In genomic region chr10:34854147-34854601, GRCh38 we compare ENCODE assay signal across 10 cellular contexts. TPM values are rescaled to one million over a fixed set of nuclear protein-coding genes. Genes with fewer than 3 reads are reported as not detected.
DNase-seq lines count a peak whose midpoint lies in the region; ATAC-seq, FAIRE-seq and TF ChIP-seq lines count a peak whose summit lies in the region.
"Had no signal": no experiment of that assay in that cellular context is flagged by ENCODE, and none has a peak within 500 bp of the region (broad histone marks: within the 10 kb centered on the region; RNA-seq: fewer than 3 reads in every experiment).

No MANE protein-coding gene starts in this region.

- DNase-seq in HFF-Myc (ENCODE audit: extremely low read depth, low read depth), result peak; percentile 31
- peak in 6 of 7 donors; percentile 17 to 37 (median 31) for DNase-seq in adrenal gland
- peak; percentile 9 to 35 for DNase-seq in frontal cortex (ENCODE audit: low spot score in 2 of 2)
- no peak for DNase-seq in smooth muscle cell (lab: John Stamatoyannopoulos, UW; ENCODE audit: unreplicated experiment)
- no peak for DNase-seq in stimulated activated naive B cell treated with anti-CD40 and anti-IgM and Interleukin-4, amounts not matched to agents 10 μg/mL and 1 μg/mL and 100 μg/mL, for 72 hours
- DNase-seq in WTC11 (ENCODE audit: low spot score), result no peak
- DNase-seq in GM10248 (ENCODE audit: extremely low spot score), result no peak
- DNase-seq: activated T-cell treated with anti-CD3 and anti-CD28 coated beads, Interleukin-2, amount 50 U/mL, for 48 hours had no signal

- H3K4me3 ChIP-seq in HFF-Myc (replicated peaks; ENCODE audit: low read depth, low read length) (no peak overlapping the region), adrenal gland (peak overlapping the region in 1 of 4 donors; percentile 31), smooth muscle cell (no peak overlapping the region)
- H3K4me3 ChIP-seq: SK-N-MC had no signal

- no peaks in the 10 kb centered on the region for H3K4me1 Mint-ChIP-seq in stimulated activated naive B cell treated with anti-CD40 and anti-IgM and Interleukin-4, amounts not matched to agents 10 μg/mL and 1 μg/mL and 100 μg/mL, for 72 hours
- peaks cover 8% of the 10 kb centered on the region for H3K4me1 Mint-ChIP-seq in WTC11

- ATAC-seq in stimulated activated naive B cell treated with anti-CD40 and anti-IgM and Interleukin-4, amounts not matched to agents 10 μg/mL and 1 μg/mL and 100 μg/mL, for 72 hours (replicated peaks), result no peak
- ATAC-seq in WTC11 (no peak; the same call in 1 of the 2 replicates), GM18517 (IDR thresholded peaks at IDR 0.05; ENCODE audit: unreplicated experiment) (no peak)

- H3K9me3 ChIP-seq in adrenal gland (replicated peaks in 1 of 3) (no peaks in the 10 kb centered on the region), smooth muscle cell (replicated peaks; ENCODE audit: low read depth) (no peaks in the 10 kb centered on the region)

- no peak overlapping the region for H3K27ac Mint-ChIP-seq in stimulated activated naive B cell treated with anti-CD40 and anti-IgM and Interleukin-4, amounts not matched to agents 10 μg/mL and 1 μg/mL and 100 μg/mL, for 72 hours
- H3K27ac Mint-ChIP-seq in WTC11, result no peak overlapping the region

- no peaks in the 10 kb centered on the region for H3K9me3 Mint-ChIP-seq in stimulated activated naive B cell treated with anti-CD40 and anti-IgM and Interleukin-4, amounts not matched to agents 10 μg/mL and 1 μg/mL and 100 μg/mL, for 72 hours
- no peaks in the 10 kb centered on the region for H3K9me3 Mint-ChIP-seq in WTC11

- no peaks in the 10 kb centered on the region for H3K79me2 ChIP-seq in smooth muscle cell (ENCODE audit: low read depth)

- H3K27me3 ChIP-seq in adrenal gland (no peaks in the 10 kb centered on the region), smooth muscle cell (ENCODE audit: low read depth) (no peaks in the 10 kb centered on the region)

- peak overlapping the region; percentile 66 for H2AFZ ChIP-seq in smooth muscle cell (ENCODE audit: low read depth)

- TF ChIP-seq CTCF in HFF-Myc (IDR thresholded peaks at IDR 0.05; ENCODE audit: low read depth, low read length, missing control alignments) (no peak), adrenal gland (IDR thresholded peaks at IDR 0.05) (no peak), smooth muscle cell (IDR thresholded peaks at IDR 0.05; ENCODE audit: borderline replicate concordance, insufficient read depth, poor library complexity, severe bottlenecking) (no peak), WTC11 (IDR thresholded peaks at IDR 0.05) (no peak), GM10248 (IDR thresholded peaks at IDR 0.05; ENCODE audit: control extremely low read depth, extremely low read depth, low read depth, missing control alignments) (no peak)

- H3K27me3 Mint-ChIP-seq in stimulated activated naive B cell treated with anti-CD40 and anti-IgM and Interleukin-4, amounts not matched to agents 10 μg/mL and 1 μg/mL and 100 μg/mL, for 72 hours, result peaks cover 10 to 11% of the 10 kb centered on the region in 2 donors
- no peaks in the 10 kb centered on the region for H3K27me3 Mint-ChIP-seq in WTC11 (ENCODE audit: low read depth)

- CTCF ChIA-PET in WTC11 (lab: Charles Lee), result interaction anchor here (1.0 to 1.6 kb wide), 3 partner anchors 9 to 216 kb away, joined by 4 to 11 read pairs (median 5); no protein-coding TSS in a partner anchor
- CTCF ChIA-PET in GM10248 (lab: Yijun Ruan, JAX), result interaction anchor here (1.2 to 1.3 kb wide), 3 partner anchors 10 to 199 kb away, joined by 3 to 4 read pairs (median 4); no protein-coding TSS in a partner anchor

- H3K36me3 ChIP-seq in adrenal gland (replicated peaks in 1 of 2) (no peaks in the 10 kb centered on the region), smooth muscle cell (ENCODE audit: low read depth) (no peaks in the 10 kb centered on the region)

- no peak overlapping the region for H3K4me2 ChIP-seq in smooth muscle cell

- TF ChIP-seq POLR2A in adrenal gland (IDR thresholded peaks at IDR 0.05), result no peak

- H3K27ac ChIP-seq in adrenal gland (no peak overlapping the region), smooth muscle cell (ENCODE audit: low read depth) (no peak overlapping the region)
- H3K27ac ChIP-seq: SK-N-MC had no signal

- peaks cover 3 to 7% of the 10 kb centered on the region in 2 donors for H3K4me1 ChIP-seq in adrenal gland (replicated peaks in 1 of 2)
- no peaks in the 10 kb centered on the region for H3K4me1 ChIP-seq in smooth muscle cell (ENCODE audit: low read depth)

- no peaks in the 10 kb centered on the region for H3K36me3 Mint-ChIP-seq in stimulated activated naive B cell treated with anti-CD40 and anti-IgM and Interleukin-4, amounts not matched to agents 10 μg/mL and 1 μg/mL and 100 μg/mL, for 72 hours
- no peaks in the 10 kb centered on the region for H3K36me3 Mint-ChIP-seq in WTC11

- no peak overlapping the region for H3K4me3 Mint-ChIP-seq in stimulated activated naive B cell treated with anti-CD40 and anti-IgM and Interleukin-4, amounts not matched to agents 10 μg/mL and 1 μg/mL and 100 μg/mL, for 72 hours
- no peak overlapping the region for H3K4me3 Mint-ChIP-seq in WTC11

- peaks cover 4% of the 10 kb centered on the region for H3F3A ChIP-seq in smooth muscle cell (ENCODE audit: low read depth)

- POLR2A ChIA-PET in WTC11 (lab: Charles Lee), result interaction anchor here (0.6 kb wide), 2 partner anchors 36 to 188 kb away, joined by 3 read pairs; no protein-coding TSS in a partner anchor
- POLR2A ChIA-PET in GM10248 (lab: Yijun Ruan, JAX), result no interaction called here

- WGBS in adrenal gland, 4 donors, result 15 to 18% (median 17%) methylated on average over 6 of the region's 6 CpGs
- WGBS in smooth muscle cell (ENCODE audit: low lambda C conversion rate), result 59% methylated on average over 6 of the region's 6 CpGs

- intact Hi-C loops in adrenal gland (cut with DNase I), result no loop called here

- no peak overlapping the region for H3K9ac ChIP-seq in smooth muscle cell (ENCODE audit: low read depth)

- no peak for FAIRE-seq in frontal cortex (lab: Jason Lieb, UNC)

- no peaks in the 10 kb centered on the region for H4K20me1 ChIP-seq in smooth muscle cell (ENCODE audit: low read depth)

TF ChIP-seq in WTC11, 78 proteins besides CTCF, POLR2A, EP300 and RAD21:
- TF ChIP-seq AFF4 (CRISPR knock-in tag; IDR thresholded peaks at IDR 0.05; ENCODE audit: borderline replicate concordance) (no peak), MYBL2 (CRISPR knock-in tag; IDR thresholded peaks at IDR 0.05) (no peak), ETV6 (CRISPR knock-in tag; IDR thresholded peaks at IDR 0.05) (no peak), OVOL2 (CRISPR knock-in tag; IDR thresholded peaks at IDR 0.05; ENCODE audit: borderline replicate concordance) (no peak), ZNF121 (CRISPR knock-in tag; IDR thresholded peaks at IDR 0.05) (no peak), E2F5 (CRISPR knock-in tag; IDR thresholded peaks at IDR 0.05) (no peak), ZMAT4 (CRISPR knock-in tag; IDR thresholded peaks at IDR 0.05) (no peak)
TF ChIP-seq in WTC11: peak in this region for 0.

RNA-seq across cellular contexts. Expression of gene PARD3, which starts 39.1 kb away (rescaled TPM):
- total RNA-seq in adrenal gland, result 10 to 100 TPM; 32.8 to 81.1 (median 47.3) TPM
- 10 to 100 TPM; 17.0 to 93.8 (median 41.6) TPM for polyA plus RNA-seq in adrenal gland
- total RNA-seq in frontal cortex, result 27.7 TPM
- total RNA-seq in smooth muscle cell, result 26.0 and 29.6 TPM in 2 replicates
- 16.5 and 17.5 TPM in 2 replicates for polyA plus RNA-seq in smooth muscle cell
- 44.9 to 51.8 TPM (median 47.0 TPM) in 3 replicates for total RNA-seq in WTC11 (2021)

Comparison
In these comparisons a context has a peak if more than half of its experiments do, and no peak if none do; other contexts are left out.
1. DNase-seq: peak in HFF-Myc (single experiment), adrenal gland (6 of 7) and frontal cortex (2 of 2); none in smooth muscle cell (single experiment), stimulated activated naive B cell treated with anti-CD40 and anti-IgM and Interleukin-4, amounts not matched to agents 10 μg/mL and 1 μg/mL and 100 μg/mL, for 72 hours (single experiment), WTC11 (single experiment) and GM10248 (single experiment).